In the genomic region with DNA sequence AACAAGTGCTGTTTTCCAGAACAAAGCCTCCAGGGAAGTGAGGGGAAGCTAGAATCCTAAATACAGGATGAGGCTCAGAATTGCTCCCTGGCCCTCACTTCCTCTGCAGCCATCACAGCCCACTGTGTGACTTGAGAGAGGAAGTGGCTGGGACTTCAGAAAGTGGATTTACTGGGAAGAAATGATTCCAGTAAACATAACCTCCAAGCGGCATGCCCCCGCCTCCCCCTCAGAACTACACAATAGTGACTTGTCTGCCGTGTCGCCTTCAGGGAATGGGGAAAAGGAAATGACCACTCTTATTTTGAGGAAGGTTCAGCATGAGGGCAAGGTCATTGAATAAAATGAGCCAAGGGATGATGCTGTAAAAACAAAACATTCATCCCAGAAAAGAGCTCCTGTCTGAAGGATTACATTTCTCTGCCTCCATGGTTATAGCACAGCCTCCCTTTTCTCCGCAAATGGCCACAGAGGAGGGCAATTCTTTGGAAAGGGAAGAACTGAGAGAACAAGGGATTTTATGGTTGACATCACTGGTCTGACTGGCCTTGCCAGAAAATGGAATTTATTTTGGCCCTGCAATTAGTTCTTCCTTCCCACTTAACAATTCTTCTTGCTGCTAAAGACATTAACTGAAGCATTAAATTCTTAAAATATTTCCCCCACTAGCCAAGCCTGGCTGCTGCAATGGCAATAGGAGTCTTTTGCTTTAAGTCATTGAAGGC, we compare ENCODE assay signal across 16 cellular contexts.
DNase-seq lines count a peak whose midpoint lies in the region; ATAC-seq and TF ChIP-seq lines count a peak whose summit lies in the region.
"Had no signal": no experiment of that assay in that cellular context is flagged by ENCODE, and none has a peak within 500 bp of the region (broad histone marks: within the 10 kb centered on the region; RNA-seq: fewer than 3 reads in every experiment).

No MANE protein-coding gene starts in this region.

- no peaks in the 10 kb centered on the region for H3K36me3 ChIP-seq in uterus
- H3K36me3 ChIP-seq: ovary had no signal

- H3K27ac Mint-ChIP-seq in neural crest cell (ENCODE audit: unreplicated experiment), result no peak overlapping the region
- H3K27ac Mint-ChIP-seq: CD8-positive, alpha-beta memory T cell had no signal

- no peaks in the 10 kb centered on the region for H3K27me3 ChIP-seq in uterus
- H3K27me3 ChIP-seq: ovary had no signal

- TF ChIP-seq POLR2A in uterus (IDR thresholded peaks at IDR 0.05), result no peak

- H3K9me3 ChIP-seq in uterus, result no peaks in the 10 kb centered on the region
- H3K9me3 ChIP-seq: ovary had no signal

- peak; percentile 87 for DNase-seq in cardiac septum (ENCODE audit: low spot score)
- DNase-seq in neural crest cell (ENCODE audit: low read depth, low spot score), result peak; percentile 31
- peak in 1 of 2 donors; percentile 69 for DNase-seq in uterus
- DNase-seq in SHP77 (lab: John Stamatoyannopoulos, UW), result no peak
- DNase-seq in GOT3 (lab: John Stamatoyannopoulos, UW), result no peak
- DNase-seq: activated naive CD4-positive, alpha-beta T cell treated with Interleukin-2 at 50 U/mL for 16 hours; CD8-positive, alpha-beta memory T cell; MM.1S; NCI-H345; stimulated activated CD4-positive, alpha-beta T cell treated with anti-CD3 and anti-CD28 coated beads, Interleukin-4, amount 100 ng/mL, for 4 hours; stimulated activated naive CD4-positive, alpha-beta T cell treated with Interleukin-2 at 50 U/mL for 16 hours; T-helper 9 cell had no signal

- intact Hi-C loops in cardiac septum (cut with DNase I) (loop anchor here (1.0 to 5.0 kb wide), 3 partner anchors 29 to 116 kb away; no protein-coding TSS in a partner anchor), uterus (cut with DNase I; ENCODE audit: low total_unique reads) (no loop called here)

- H3K36me3 Mint-ChIP-seq in neural crest cell (ENCODE audit: low read depth), result peaks cover 6% of the 10 kb centered on the region
- H3K36me3 Mint-ChIP-seq: CD8-positive, alpha-beta memory T cell had no signal

- H3K4me3 Mint-ChIP-seq in neural crest cell, result no peak overlapping the region
- H3K4me3 Mint-ChIP-seq: CD8-positive, alpha-beta memory T cell had no signal

- no peak for ATAC-seq in GM18867 (IDR thresholded peaks at IDR 0.05; ENCODE audit: unreplicated experiment)
- ATAC-seq: Panc1 had no signal

- H3K4me1 ChIP-seq in uterus, result no peaks in the 10 kb centered on the region

- 42 to 70% (median 46%) methylated on average over 5 of the region's 5 CpGs for WGBS in adipose tissue, 3 donors

- H3K27me3 Mint-ChIP-seq in neural crest cell (ENCODE audit: low read depth), result peaks cover 35% of the 10 kb centered on the region

- H3K9me3 Mint-ChIP-seq in neural crest cell, result peaks cover 10% of the 10 kb centered on the region

- H3K4me1 Mint-ChIP-seq in neural crest cell, result peaks cover 23% of the 10 kb centered on the region
- H3K4me1 Mint-ChIP-seq: CD8-positive, alpha-beta memory T cell had no signal

- TF ChIP-seq CTCF in neural crest cell (conservative IDR thresholded peaks at IDR 0.05) (no peak), uterus (IDR thresholded peaks at IDR 0.05) (no peak)

- H3K4me3 ChIP-seq in uterus, result no peak overlapping the region
- H3K4me3 ChIP-seq: ovary had no signal

- H3K27ac ChIP-seq in adipose tissue (ENCODE audit: low read depth, low read length), result peak overlapping the region; percentile 89
- peak overlapping the region; percentile 34 to 60 for H3K27ac ChIP-seq in uterus
- H3K27ac ChIP-seq: ovary had no signal

Comparison
In these comparisons a context has a peak if more than half of its experiments do, and no peak if none do; other contexts are left out.
1. DNase-seq: peak in cardiac septum (single experiment) and neural crest cell (single experiment); none in SHP77 (0 of 2) and GOT3 (single experiment).